In genomic region chr1:66300280-66300973, GRCh38 we compare ENCODE assay signal across 9 cellular contexts.
DNase-seq lines count a peak whose midpoint lies in the region; ATAC-seq and TF ChIP-seq lines count a peak whose summit lies in the region.
"Had no signal": no experiment of that assay in that cellular context is flagged by ENCODE, and none has a peak within 500 bp of the region (broad histone marks: within the 10 kb centered on the region; RNA-seq: fewer than 3 reads in every experiment).

No MANE protein-coding gene starts in this region.

- H3K79me1 ChIP-seq in IMR-90 (ENCODE audit: low read depth in 1 of 2, low read length in 2 of 2), result no peaks in the 10 kb centered on the region

- in situ Hi-C loops in IMR-90 (cut with MboI; ENCODE audit: low sequenced_read_pairs), result no loop called here

- H2BK15ac ChIP-seq in IMR-90 (ENCODE audit: low read depth, low read length), result peak overlapping the region; percentile 7; the same call in 2 of the 3 replicates

- H3K9me3 ChIP-seq in IMR-90 (ENCODE audit: control insufficient read depth, insufficient read depth, low read length), result no peaks in the 10 kb centered on the region

- H2BK5ac ChIP-seq in IMR-90 (ENCODE audit: low read depth, low read length, poor library complexity, severe bottlenecking), result peak overlapping the region; percentile 28

- H3K36me3 ChIP-seq in IMR-90 (ENCODE audit: control insufficient read depth, insufficient read depth, low read length), result no peaks in the 10 kb centered on the region

- H3K27me3 Mint-ChIP-seq in activated T-helper 1 cell treated with anti-CD3 and anti-CD28 coated beads, Interleukin-12 subunit alpha, Interleukin-12 subunit beta, Interleukin-2, Interleukin-4 antibody, amounts not matched to agents 30 ng/mL and 10 ng/mL and 1 ng/mL, durations not matched to agents 14 hours and 24 hours and 36 hours (ENCODE audit: insufficient read depth), result no peaks in the 10 kb centered on the region
- no peaks in the 10 kb centered on the region for H3K27me3 Mint-ChIP-seq in stimulated activated memory B cell treated with anti-CD40 and anti-IgM and Interleukin-4, amounts not matched to agents 10 μg/mL and 1 μg/mL and 100 μg/mL, for 72 hours

- H3K27ac ChIP-seq in IMR-90 (ENCODE audit: insufficient read depth, low read length), result no peak overlapping the region

- CTCF ChIA-PET in IMR-90 (lab: Yijun Ruan, JAX), result no interaction called here

- H3K36me3 Mint-ChIP-seq in activated T-helper 1 cell treated with anti-CD3 and anti-CD28 coated beads, Interleukin-12 subunit alpha, Interleukin-12 subunit beta, Interleukin-2, Interleukin-4 antibody, amounts not matched to agents 30 ng/mL and 10 ng/mL and 1 ng/mL, durations not matched to agents 14 hours and 24 hours and 36 hours (ENCODE audit: low read depth), result peaks cover 1% of the 10 kb centered on the region
- H3K36me3 Mint-ChIP-seq in stimulated activated memory B cell treated with anti-CD40 and anti-IgM and Interleukin-4, amounts not matched to agents 10 μg/mL and 1 μg/mL and 100 μg/mL, for 72 hours, result no peaks in the 10 kb centered on the region

- no peaks in the 10 kb centered on the region for H4K20me1 ChIP-seq in IMR-90 (ENCODE audit: insufficient read depth, low read length)

- H3K18ac ChIP-seq in IMR-90 (ENCODE audit: low read depth, low read length), result peak overlapping the region; percentile 67

- no peak overlapping the region; the same call in 1 of the 2 replicates for H3K9ac ChIP-seq in IMR-90 (ENCODE audit: low read depth, low read length)

- peak overlapping the region; percentile 64 for H2AFZ ChIP-seq in IMR-90 (replicated peaks; ENCODE audit: low read length, poor library complexity)

- peak overlapping the region; percentile 80 for H3K4me3 Mint-ChIP-seq in activated T-helper 1 cell treated with anti-CD3 and anti-CD28 coated beads, Interleukin-12 subunit alpha, Interleukin-12 subunit beta, Interleukin-2, Interleukin-4 antibody, amounts not matched to agents 30 ng/mL and 10 ng/mL and 1 ng/mL, durations not matched to agents 14 hours and 24 hours and 36 hours
- H3K4me3 Mint-ChIP-seq in stimulated activated memory B cell treated with anti-CD40 and anti-IgM and Interleukin-4, amounts not matched to agents 10 μg/mL and 1 μg/mL and 100 μg/mL, for 72 hours, result peak overlapping the region; percentile 64
- H3K4me3 Mint-ChIP-seq: neural crest cell had no signal

- WGBS in IMR-90 (ENCODE audit: extremely low coverage in 2 of 2, insufficient read length in 1 of 2), 2 experiments, result no CpG with 5 or more reads among the region's 7 CpGs

- no peak overlapping the region for H2BK120ac ChIP-seq in IMR-90 (ENCODE audit: low read depth, low read length)

- H4K8ac ChIP-seq in IMR-90 (ENCODE audit: low read depth in 2 of 2, low read length in 2 of 2), result peak overlapping the region; percentile 64 to 92; a peak in 3 of 4 replicates

- peak overlapping the region; percentile 38; the same call in 1 of the 2 replicates for H3K4ac ChIP-seq in IMR-90 (ENCODE audit: low read depth, low read length)

- peak; percentile 21; the same call in 1 of the 2 replicates for ATAC-seq in IMR-90 (ENCODE audit: low read depth)
- peak; percentile 83 for ATAC-seq in left ventricle myocardium superior
- ATAC-seq in stimulated activated memory B cell treated with anti-CD40 and anti-IgM and Interleukin-4, amounts not matched to agents 10 μg/mL and 1 μg/mL and 100 μg/mL, for 72 hours, result no peak

- H3K14ac ChIP-seq in IMR-90 (replicated peaks; ENCODE audit: low read depth, low read length), result 0 out of 2 replicates have a peak overlapping the region, but pooled peaks have one; percentile 20

- H3K4me2 ChIP-seq in IMR-90 (ENCODE audit: low read depth, low read length), result no peak overlapping the region

- peak overlapping the region; percentile 94 for H3K27ac Mint-ChIP-seq in activated T-helper 1 cell treated with anti-CD3 and anti-CD28 coated beads, Interleukin-12 subunit alpha, Interleukin-12 subunit beta, Interleukin-2, Interleukin-4 antibody, amounts not matched to agents 30 ng/mL and 10 ng/mL and 1 ng/mL, durations not matched to agents 14 hours and 24 hours and 36 hours
- H3K27ac Mint-ChIP-seq in stimulated activated memory B cell treated with anti-CD40 and anti-IgM and Interleukin-4, amounts not matched to agents 10 μg/mL and 1 μg/mL and 100 μg/mL, for 72 hours, result peak overlapping the region; percentile 90

- no peak for DNase-seq in IMR-90
- no peak for DNase-seq in activated T-helper 1 cell treated with anti-CD3 and anti-CD28 coated beads, Interleukin-12 subunit alpha, Interleukin-12 subunit beta, Interleukin-2, Interleukin-4 antibody, amounts not matched to agents 30 ng/mL and 10 ng/mL and 1 ng/mL, durations not matched to agents 14 hours and 24 hours and 36 hours (ENCODE audit: low spot score)
- DNase-seq in left ventricle myocardium superior, result peak; percentile 46
- no peak for DNase-seq in NCI-H2029 treated with DMSO at 0.1 percent for 48 hours (lab: John Stamatoyannopoulos, UW)
- DNase-seq in NCI-H2227 treated with DMSO at 0.1 percent for 48 hours (lab: John Stamatoyannopoulos, UW), result no peak
- no peak for DNase-seq in DMS53 treated with DMSO at 0.1 percent for 48 hours (lab: John Stamatoyannopoulos, UW; ENCODE audit: unreplicated experiment)
- DNase-seq: hippocampal formation had no signal

- H2BK20ac ChIP-seq in IMR-90 (ENCODE audit: low read depth, low read length), result 0 out of 2 replicates have a peak overlapping the region, but pooled peaks have one; percentile 65

- no peak overlapping the region for H2AK9ac ChIP-seq in IMR-90 (replicated peaks; ENCODE audit: low read depth, low read length, poor library complexity)

- intact Hi-C loops in IMR-90 (cut with micrococcal nuclease), result no loop called here
- intact Hi-C loops in activated T-helper 1 cell treated with anti-CD3 and anti-CD28 coated beads, Interleukin-12 subunit alpha, Interleukin-12 subunit beta, Interleukin-2, Interleukin-4 antibody, amounts not matched to agents 30 ng/mL and 10 ng/mL and 1 ng/mL, durations not matched to agents 14 hours and 24 hours and 36 hours (cut with micrococcal nuclease), result loop anchor here (2.0 kb wide), 1 partner anchor 42 kb away; no protein-coding TSS in a partner anchor
- intact Hi-C loops in left ventricle myocardium superior (cut with micrococcal nuclease), result no loop called here

- BruUV-seq in IMR-90 (replicated peaks; lab: Mats Ljungman, UMichigan), result no TSS peak

- H4K91ac ChIP-seq in IMR-90 (ENCODE audit: insufficient read depth, low read depth, low read length), result no peak overlapping the region

- no peak for TF ChIP-seq RAD21 in IMR-90 (IDR thresholded peaks at IDR 0.05; ENCODE audit: low read length)

- H3K27me3 ChIP-seq in IMR-90 (ENCODE audit: control insufficient read depth, insufficient read depth, low read length), result no peaks in the 10 kb centered on the region

- TF ChIP-seq POLR2A in IMR-90 (IDR thresholded peaks at IDR 0.05; ENCODE audit: low read depth, low read length), result no peak

- no peaks in the 10 kb centered on the region; the same call in 1 of the 2 replicates for H3K4me1 ChIP-seq in IMR-90 (ENCODE audit: control insufficient read depth, insufficient read depth, low read length)

- dilution Hi-C loops in IMR-90 (cut with HindIII; ENCODE audit: low sequenced_read_pairs, unreplicated experiment), result no loop called here

- no peaks in the 10 kb centered on the region for H3K9me3 Mint-ChIP-seq in activated T-helper 1 cell treated with anti-CD3 and anti-CD28 coated beads, Interleukin-12 subunit alpha, Interleukin-12 subunit beta, Interleukin-2, Interleukin-4 antibody, amounts not matched to agents 30 ng/mL and 10 ng/mL and 1 ng/mL, durations not matched to agents 14 hours and 24 hours and 36 hours
- no peaks in the 10 kb centered on the region for H3K9me3 Mint-ChIP-seq in stimulated activated memory B cell treated with anti-CD40 and anti-IgM and Interleukin-4, amounts not matched to agents 10 μg/mL and 1 μg/mL and 100 μg/mL, for 72 hours

- H3K4me3 ChIP-seq in IMR-90 (ENCODE audit: insufficient read depth, low read depth, low read length), result no peak overlapping the region

- H2AK5ac ChIP-seq in IMR-90 (ENCODE audit: low read depth, low read length), result peak overlapping the region; percentile 63; the same call in 1 of the 2 replicates

- H4K5ac ChIP-seq in IMR-90 (ENCODE audit: low read depth, low read length), result peak overlapping the region; percentile 91

- POLR2A ChIA-PET in IMR-90 (lab: Charles Lee; ENCODE audit: unreplicated experiment), result no interaction called here

- H3K9me1 ChIP-seq in IMR-90 (ENCODE audit: insufficient read depth, low read length), result 0 out of 2 replicates have a peak, but pooled peaks cover 3% of the 10 kb centered on the region

- peaks cover 52% of the 10 kb centered on the region for H3K4me1 Mint-ChIP-seq in activated T-helper 1 cell treated with anti-CD3 and anti-CD28 coated beads, Interleukin-12 subunit alpha, Interleukin-12 subunit beta, Interleukin-2, Interleukin-4 antibody, amounts not matched to agents 30 ng/mL and 10 ng/mL and 1 ng/mL, durations not matched to agents 14 hours and 24 hours and 36 hours (ENCODE audit: low read depth)
- peaks cover 34% of the 10 kb centered on the region for H3K4me1 Mint-ChIP-seq in stimulated activated memory B cell treated with anti-CD40 and anti-IgM and Interleukin-4, amounts not matched to agents 10 μg/mL and 1 μg/mL and 100 μg/mL, for 72 hours

- no peak overlapping the region for H3K56ac ChIP-seq in IMR-90 (ENCODE audit: extremely low read depth, insufficient read depth, low read length)

- peak overlapping the region; percentile 19; the same call in 1 of the 2 replicates for H3K23ac ChIP-seq in IMR-90 (ENCODE audit: low read depth, low read length)

- TF ChIP-seq CTCF in IMR-90 (conservative IDR thresholded peaks at IDR 0.05; ENCODE audit: low read depth, low read length), result no peak

TF ChIP-seq in IMR-90, 13 proteins besides CTCF, POLR2A, EP300 and RAD21:
- TF ChIP-seq CEBPB (IDR thresholded peaks at IDR 0.05; ENCODE audit: low read depth, low read length) (peak; percentile 48), FOS (IDR thresholded peaks at IDR 0.05; ENCODE audit: low read depth, low read length) (no peak)
